20 cellular contexts compared by ENCODE assay signal in genomic region chr14:92401561-92401960, GRCh38.
"Had no signal": no experiment of that assay in that cellular context is flagged by ENCODE, and none has a peak within 500 bp of the region (broad histone marks: within the 10 kb centered on the region; RNA-seq: fewer than 3 reads in every experiment).

No MANE protein-coding gene starts in this region.

- ATAC-seq: activated CD8-positive, alpha-beta T cell treated with anti-CD3 and anti-CD28 coated beads, Interleukin-2, amount 10 ng/mL, durations not matched to agents 7 days and 5 days; activated T-cell treated with anti-CD3 and anti-CD28 coated beads, Interleukin-2, amount 50 U/mL, for 72 hours; T-cell had no signal

- H3K9me3 ChIP-seq: colonic mucosa, esophagus muscularis mucosa, right lobe of liver, thoracic aorta had no signal

- H3K4me1 ChIP-seq: colonic mucosa had no signal

- H3K27me3 ChIP-seq: colonic mucosa, esophagus muscularis mucosa, right lobe of liver had no signal

- H3K36me3 ChIP-seq: colonic mucosa, esophagus muscularis mucosa, right lobe of liver, stomach, thoracic aorta had no signal

- H3K4me3 ChIP-seq: colonic mucosa, esophagus muscularis mucosa, right lobe of liver, smooth muscle cell, stomach, thoracic aorta had no signal

- DNase-seq: activated CD4-positive, alpha-beta T cell treated with anti-CD3 and anti-CD28 coated beads for 4 hours; activated CD8-positive, alpha-beta memory T cell treated with anti-CD3 and anti-CD28 coated beads, Interleukin-2, amount 50 U/mL, for 4 hours; activated CD8-positive, alpha-beta T cell treated with anti-CD3 and anti-CD28 coated beads, Interleukin-2, amount 10 ng/mL, durations not matched to agents 7 days and 5 days; activated gamma-delta T cell treated with Interleukin-2 at 50 U/mL for 16 hours; activated T-cell treated with anti-CD3 and anti-CD28 coated beads, Interleukin-2, amount 50 U/mL, for 72 hours; amniotic stem cell; central memory CD4-positive, alpha-beta T cell; colonic mucosa; effector CD4-positive, alpha-beta T cell; hippocampal formation; kidney glomerular epithelial cell; nephron progenitor cell; right lobe of liver; stomach; T-cell; T-helper 9 cell had no signal

- H3K27ac ChIP-seq: esophagus muscularis mucosa, thoracic aorta, VCaP had no signal
